8 cellular contexts compared by ENCODE assay signal in the genomic region with DNA sequence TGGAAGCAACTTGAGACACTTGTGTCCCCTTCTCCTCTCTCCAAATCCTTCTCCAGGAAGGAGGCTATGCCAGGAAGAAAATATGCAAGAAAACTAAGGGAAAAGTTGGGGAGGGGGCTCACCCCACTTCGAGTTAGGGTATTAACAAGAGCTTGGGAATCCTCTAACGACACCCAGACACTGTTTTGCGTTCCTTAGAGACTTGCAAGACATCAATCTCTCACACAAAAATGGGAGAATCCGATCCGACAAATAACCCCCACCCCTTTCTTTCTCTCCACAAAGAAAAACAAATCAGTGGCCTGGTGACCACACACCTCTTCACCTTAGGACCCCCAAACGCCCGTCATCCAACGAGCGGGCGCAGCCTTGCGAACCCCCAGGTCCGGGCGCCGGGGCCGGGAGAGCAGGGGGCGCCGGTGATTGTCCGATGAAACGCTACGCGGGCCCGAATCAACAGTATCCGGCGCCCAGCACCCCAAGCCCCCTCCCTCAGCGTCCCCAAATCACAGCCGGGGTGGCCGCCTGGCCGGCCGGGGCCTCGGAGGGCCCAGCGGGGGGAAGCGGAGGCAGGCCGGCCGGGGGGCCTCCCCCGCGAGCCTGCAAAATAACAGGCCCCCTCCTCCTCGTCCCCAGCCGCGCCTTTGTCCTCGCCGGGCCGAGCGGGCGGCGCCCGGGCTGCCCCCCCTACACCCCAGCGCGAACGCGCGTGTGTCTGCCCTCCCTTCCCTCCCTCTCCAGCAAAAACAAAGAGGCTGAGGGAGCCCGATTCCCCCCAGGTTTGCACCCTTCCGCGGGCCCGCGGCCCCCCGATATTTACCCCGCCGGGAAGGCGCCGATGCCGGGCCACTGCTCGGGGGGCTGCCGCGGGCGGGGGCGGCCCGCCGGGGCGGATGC. TPM values are rescaled to one million over a fixed set of nuclear protein-coding genes. Genes with fewer than 3 reads are reported as not detected.
DNase-seq lines count a peak whose midpoint lies in the region; ATAC-seq and TF ChIP-seq lines count a peak whose summit lies in the region.

No MANE protein-coding gene starts in this region.

- peaks cover 12% of the 10 kb centered on the region for H3F3A ChIP-seq in SU-DHL-6 (ENCODE audit: insufficient read depth)

- peak overlapping the region; percentile 55 for H3K4me3 ChIP-seq in SU-DHL-6 (ENCODE audit: insufficient read depth, low read length, poor library complexity, severe bottlenecking)
- peak overlapping the region; percentile 46 to 94 (median 72) for H3K4me3 ChIP-seq in adrenal gland
- peak overlapping the region; percentile 71 to 73 for H3K4me3 ChIP-seq in uterus

- peak; percentile 12 to 57 for TF ChIP-seq POLR2A in adrenal gland (IDR thresholded peaks at IDR 0.05)
- peak; percentile 51 to 58 for TF ChIP-seq POLR2A in uterus (IDR thresholded peaks at IDR 0.05)

- no peaks in the 10 kb centered on the region for H3K79me2 ChIP-seq in SU-DHL-6 (ENCODE audit: insufficient read depth, low read length)

- H3K4me2 ChIP-seq in SU-DHL-6 (ENCODE audit: low read depth, low read length, poor library complexity, severe bottlenecking): peak overlapping the region; percentile 56

- H3K36me3 ChIP-seq in SU-DHL-6 (ENCODE audit: low read length): no peaks in the 10 kb centered on the region
- no peaks in the 10 kb centered on the region for H3K36me3 ChIP-seq in adrenal gland (replicated peaks in 1 of 2)
- H3K36me3 ChIP-seq in uterus: no peaks in the 10 kb centered on the region

- TF ChIP-seq CTCF in SU-DHL-6 (IDR thresholded peaks at IDR 0.05; ENCODE audit: insufficient read depth, low read length, poor library complexity, severe bottlenecking): no peak
- TF ChIP-seq CTCF in adrenal gland (IDR thresholded peaks at IDR 0.05): no peak
- TF ChIP-seq CTCF in uterus (IDR thresholded peaks at IDR 0.05): no peak

- H3K9me2 ChIP-seq in SU-DHL-6 (replicated peaks; ENCODE audit: insufficient read depth, low read length): no peaks in the 10 kb centered on the region

- H3K9me3 ChIP-seq in SU-DHL-6 (ENCODE audit: insufficient read depth, low read length) (no peaks in the 10 kb centered on the region), adrenal gland (replicated peaks in 1 of 3) (no peaks in the 10 kb centered on the region), uterus (no peaks in the 10 kb centered on the region)

- H3K9ac ChIP-seq in SU-DHL-6 (ENCODE audit: low read length): peak overlapping the region; percentile 61

- H3K27me3 ChIP-seq in SU-DHL-6 (ENCODE audit: low read length) (no peaks in the 10 kb centered on the region), adrenal gland (no peaks in the 10 kb centered on the region), uterus (no peaks in the 10 kb centered on the region)

- ATAC-seq in HG03039 (IDR thresholded peaks at IDR 0.05; ENCODE audit: unreplicated experiment) (peak; percentile 36), Right ventricle myocardium superior (ENCODE audit: poor library complexity) (peak; percentile 56), GM18519 (IDR thresholded peaks at IDR 0.05; ENCODE audit: low FRiP score, unreplicated experiment) (no peak)

- H4K20me1 ChIP-seq in SU-DHL-6 (ENCODE audit: low read depth, low read length): no peaks in the 10 kb centered on the region

- H3K4me1 ChIP-seq in adrenal gland (replicated peaks in 1 of 2) (peaks cover 32 to 64% of the 10 kb centered on the region in 2 donors), uterus (peaks cover 0 to 14% of the 10 kb centered on the region in 2 donors)

- H2AFZ ChIP-seq in SU-DHL-6 (ENCODE audit: low read depth, low read length, severe bottlenecking): peak overlapping the region; percentile 37

- 0 to 1% (median 0%) methylated on average over 7 to 69 of the region's 70 CpGs for WGBS in adrenal gland, 4 donors

- intact Hi-C loops in adrenal gland (cut with DNase I) (no loop called here), Right ventricle myocardium superior (cut with DNase I) (no loop called here), uterus (cut with DNase I; ENCODE audit: low total_unique reads) (no loop called here)

- H3K27ac ChIP-seq in SU-DHL-6 (ENCODE audit: low read depth, low read length): peak overlapping the region; percentile 65
- peak overlapping the region; percentile 94 to 98 (median 97) for H3K27ac ChIP-seq in adrenal gland
- H3K27ac ChIP-seq in uterus: peak overlapping the region; percentile 98 to 99

- DNase-seq in EL (peak; percentile 59), adrenal gland (peak in 6 of 7 donors; percentile 59 to 76 (median 70)), Right ventricle myocardium superior (peak; percentile 83), occipital lobe (lab: John Stamatoyannopoulos, UW) (peak; percentile 64), uterus (peak; percentile 77 to 78)

RNA-seq across cellular contexts. Expression of gene CSNK1E, which starts 0.6 kb away (rescaled TPM):
- total RNA-seq in adrenal gland (100 to 1,000 TPM in 1 of 8 donors, 10 to 100 TPM in 7; 28.4 to 112 (median 73.7) TPM), Right ventricle myocardium superior (65.7 TPM), occipital lobe (172 TPM), uterus (100 to 1,000 TPM in 2 of 4 donors, 10 to 100 TPM in 2; 22.1 to 171 (median 100) TPM)
- 100 to 1,000 TPM in 1 of 3 donors, 10 to 100 TPM in 2; 49.1 to 142 (median 85.2) TPM for polyA plus RNA-seq in adrenal gland

RNA-seq across cellular contexts. Expression of gene TMEM184B, which starts 43.8 kb away (rescaled TPM):
- 100 to 1,000 TPM in 1 of 8 donors, 10 to 100 TPM in 7; 35.4 to 107 (median 48.9) TPM for total RNA-seq in adrenal gland
- 10 to 100 TPM; 17.4 to 27.1 (median 23.1) TPM for polyA plus RNA-seq in adrenal gland
- total RNA-seq in Right ventricle myocardium superior: 42.2 TPM
- total RNA-seq in occipital lobe: 10.9 TPM
- 10 to 100 TPM; 31.7 to 70.4 (median 50.7) TPM for total RNA-seq in uterus
